Comparison of ENCODE assay signal across 30 cellular contexts in genomic region chr12:37541356-37541755, GRCh38.
"Had no signal": no experiment of that assay in that cellular context is flagged by ENCODE, and none has a peak within 500 bp of the region (broad histone marks: within the 10 kb centered on the region; RNA-seq: fewer than 3 reads in every experiment).

No MANE protein-coding gene starts in this region.

- DNase-seq: Kasumi-1, KG1, MG63, NCI-H1048, NCI-H1092 treated with DMSO at 0.1 percent for 48 hours, NCI-H1105 treated with DMSO at 0.1 percent for 48 hours, NCI-H1417, NCI-H1436, NCI-H146, NCI-H1694, NCI-H187, NCI-H1930, NCI-H2029 treated with DMSO at 0.1 percent for 48 hours, NCI-H2081 treated with DMSO at 0.1 percent for 48 hours, NCI-H2107, NCI-H2171, NCI-H226, NCI-H446 treated with DMSO at 0.1 percent for 48 hours, NCI-H510A, NCI-H524, NCI-H526, NCI-H69, NCI-H748 treated with DMSO at 0.1 percent for 48 hours, PC-9, SHP77, SIG-M5, SK-N-SH, SW 1271 had no signal

- ATAC-seq: Panc1, Right ventricle myocardium inferior had no signal
